In the genomic region with DNA sequence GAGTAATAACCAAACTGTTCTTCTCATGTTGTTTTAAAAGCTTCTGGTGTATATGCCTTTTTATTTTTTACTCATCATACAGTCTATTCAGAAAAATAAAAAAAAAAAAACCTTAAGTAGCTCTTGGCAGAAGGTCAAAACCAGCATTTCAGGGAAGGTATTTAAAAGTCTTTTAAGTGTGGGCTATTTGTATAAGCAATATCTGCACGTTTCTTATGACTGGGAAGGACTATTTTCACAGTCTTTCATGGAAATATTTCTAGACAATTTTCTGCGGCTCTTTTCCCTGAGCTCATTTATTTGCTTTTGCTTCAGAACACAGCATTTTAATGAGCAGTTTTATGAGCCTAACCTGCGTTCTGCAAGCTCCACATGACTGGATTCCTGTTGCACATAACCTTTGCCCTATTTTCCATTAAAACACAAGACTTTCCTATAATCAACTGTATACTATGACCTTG, we compare ENCODE assay signal across 8 cellular contexts.
DNase-seq lines count a peak whose midpoint lies in the region; ATAC-seq and TF ChIP-seq lines count a peak whose summit lies in the region.

No MANE protein-coding gene starts in this region.

- no peaks in the 10 kb centered on the region for H3K9me3 ChIP-seq in prostate gland
- no peaks in the 10 kb centered on the region for H3K9me3 ChIP-seq in esophagus squamous epithelium

- no peak for TF ChIP-seq POLR2A in prostate gland (IDR thresholded peaks at IDR 0.05)
- no peak for TF ChIP-seq POLR2A in esophagus squamous epithelium (IDR thresholded peaks at IDR 0.05)

- 11% methylated on average over 3 of the region's 3 CpGs for WGBS in prostate gland
- 8 to 14% methylated on average over 3 of the region's 3 CpGs for WGBS in esophagus squamous epithelium, 2 donors

- TF ChIP-seq CTCF in prostate gland (IDR thresholded peaks at IDR 0.05) (no peak), esophagus squamous epithelium (IDR thresholded peaks at IDR 0.05) (no peak)

- intact Hi-C loops in prostate gland (cut with DNase I): loop anchor here (5.0 to 10.0 kb wide), 3 partner anchors 33 to 212 kb away; no protein-coding TSS in a partner anchor
- intact Hi-C loops in esophagus squamous epithelium (cut with DNase I): no loop called here

- no peaks in the 10 kb centered on the region for H3K36me3 ChIP-seq in prostate gland
- H3K36me3 ChIP-seq in esophagus squamous epithelium: no peaks in the 10 kb centered on the region

- H3K4me1 ChIP-seq in prostate gland (replicated peaks): peaks cover 14% of the 10 kb centered on the region
- peaks cover 4 to 32% (median 22%) of the 10 kb centered on the region in 3 donors for H3K4me1 ChIP-seq in esophagus squamous epithelium

- DNase-seq in GM04503 (ENCODE audit: low read depth) (peak; percentile 50), NCI-H446 treated with DMSO at 0.1 percent for 48 hours (lab: John Stamatoyannopoulos, UW) (peak; percentile 69), dermis blood vessel endothelial cell (peak; percentile 73), prostate gland (ENCODE audit: low spot score) (peak; percentile 60), esophagus squamous epithelium (lab: John Stamatoyannopoulos, UW) (no peak)
- no peak for DNase-seq in activated naive CD4-positive, alpha-beta T cell treated with Interleukin-2 at 50 U/mL for 16 hours
- no peak for DNase-seq in activated CD4-positive, alpha-beta T cell treated with anti-CD3 and anti-CD28 coated beads, Interleukin-2, amount 50 U/mL, for 4 hours

- H3K27ac ChIP-seq in prostate gland (peak overlapping the region; percentile 52 to 58), esophagus squamous epithelium (peak overlapping the region in 2 of 4 donors; percentile 79 to 80)

- no peak overlapping the region for H3K4me3 ChIP-seq in prostate gland
- H3K4me3 ChIP-seq in esophagus squamous epithelium: no peak overlapping the region

- ATAC-seq in HG03354 (IDR thresholded peaks at IDR 0.05; ENCODE audit: poor library complexity, severe bottlenecking, unreplicated experiment): no peak

- H3K27me3 ChIP-seq in prostate gland (replicated peaks; ENCODE audit: insufficient read depth) (no peaks in the 10 kb centered on the region), esophagus squamous epithelium (no peaks in the 10 kb centered on the region)

Comparison
In these comparisons a context has a peak if more than half of its experiments do, and no peak if none do; other contexts are left out.
1. DNase-seq: peak in GM04503 (single experiment), NCI-H446 treated with DMSO at 0.1 percent for 48 hours (single experiment), dermis blood vessel endothelial cell (single experiment) and prostate gland (single experiment); none in esophagus squamous epithelium (single experiment), activated naive CD4-positive, alpha-beta T cell treated with Interleukin-2 at 50 U/mL for 16 hours (single experiment) and activated CD4-positive, alpha-beta T cell treated with anti-CD3 and anti-CD28 coated beads, Interleukin-2, amount 50 U/mL, for 4 hours (0 of 2).